ENCODE assay signal across 15 cellular contexts in the genomic region with DNA sequence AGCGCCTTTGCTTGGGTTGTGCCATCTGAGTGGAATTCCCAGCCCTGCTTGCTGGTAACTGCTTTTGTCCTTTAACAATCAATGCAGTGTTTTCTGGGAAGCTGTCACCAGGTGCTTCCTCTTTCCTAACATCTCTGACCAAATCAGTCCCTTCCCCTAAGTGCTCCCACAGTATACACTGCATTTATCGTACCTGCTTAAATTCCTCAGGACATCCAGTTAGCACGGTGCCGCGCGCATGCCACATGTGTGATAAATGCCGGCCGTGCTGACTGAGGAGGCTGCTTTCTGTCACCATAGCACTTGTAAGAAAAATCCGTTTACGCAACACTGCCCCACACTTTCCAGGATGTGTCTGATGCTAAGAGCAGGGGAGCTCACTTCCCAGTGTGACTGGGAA.
DNase-seq lines count a peak whose midpoint lies in the region; ATAC-seq and TF ChIP-seq lines count a peak whose summit lies in the region.
"Had no signal": no experiment of that assay in that cellular context is flagged by ENCODE, and none has a peak within 500 bp of the region (broad histone marks: within the 10 kb centered on the region; RNA-seq: fewer than 3 reads in every experiment).

No MANE protein-coding gene starts in this region.

- TF ChIP-seq POLR2A in breast epithelium (IDR thresholded peaks at IDR 0.05) (no peak), gastrocnemius medialis (IDR thresholded peaks at IDR 0.05) (no peak)

- H3K4me3 ChIP-seq in GM23338: no peak overlapping the region
- H3K4me3 ChIP-seq in breast epithelium: no peak overlapping the region
- H3K4me3 ChIP-seq in right atrium auricular region: no peak overlapping the region
- H3K4me3 ChIP-seq in gastrocnemius medialis: no peak overlapping the region
- H3K4me3 ChIP-seq: colonic mucosa had no signal

- H3K36me3 Mint-ChIP-seq in GM23338 (ENCODE audit: low read depth): peaks cover 42% of the 10 kb centered on the region; the same call in 2 of the 3 replicates

- TF ChIP-seq CTCF in GM23338 (conservative IDR thresholded peaks at IDR 0.05; ENCODE audit: low read depth in 2 of 2) (no peak), breast epithelium (IDR thresholded peaks at IDR 0.05) (no peak), right atrium auricular region (IDR thresholded peaks at IDR 0.05) (no peak), gastrocnemius medialis (IDR thresholded peaks at IDR 0.05 in 4 of 5, conservative IDR thresholded peaks at IDR 0.05 in 1 of 5) (no peak), GM13976 (IDR thresholded peaks at IDR 0.05; ENCODE audit: borderline replicate concordance, control extremely low read depth, extremely low read depth, insufficient read depth, missing control alignments) (no peak)

- H3K4me1 ChIP-seq in GM23338 (ENCODE audit: insufficient read depth): no peaks in the 10 kb centered on the region
- H3K4me1 ChIP-seq in breast epithelium: no peaks in the 10 kb centered on the region
- H3K4me1 ChIP-seq in right atrium auricular region: peaks cover 0 to 11% of the 10 kb centered on the region in 2 donors
- H3K4me1 ChIP-seq in gastrocnemius medialis: peaks cover 16 to 17% of the 10 kb centered on the region in 2 donors
- H3K4me1 ChIP-seq: colonic mucosa had no signal

- no peak overlapping the region for H3K4me3 Mint-ChIP-seq in GM23338
- H3K4me3 Mint-ChIP-seq: activated T-cell treated with anti-CD3 and anti-CD28 coated beads, Interleukin-2, amount 50 U/mL, for 4 hours; neural crest cell; stimulated activated naive CD8-positive, alpha-beta T cell treated with anti-CD3 and anti-CD28 coated beads, Interleukin-15, Interleukin-2, amounts not matched to agents 100 ng/mL and 50 ng/mL, for 24 hours had no signal

- intact Hi-C loops in breast epithelium (cut with DNase I; ENCODE audit: low total_unique reads) (no loop called here), gastrocnemius medialis (cut with DNase I; ENCODE audit: low total_unique reads) (loop anchor here (5.0 kb wide), 2 partner anchors 41 to 119 kb away; a partner anchor contains a TSS)

- DNase-seq in GM23338 (ENCODE audit: low spot score): no peak
- DNase-seq in breast epithelium (ENCODE audit: low spot score in 2 of 2): no peak
- no peak for DNase-seq in right atrium auricular region (ENCODE audit: low spot score)
- DNase-seq in gastrocnemius medialis: no peak
- no peak for DNase-seq in AML-193 (lab: John Stamatoyannopoulos, UW)
- no peak for DNase-seq in GM13976 (ENCODE audit: low spot score)
- DNase-seq in COLO668 (lab: John Stamatoyannopoulos, UW; ENCODE audit: unreplicated experiment): no peak
- DNase-seq: activated T-cell treated with anti-CD3 and anti-CD28 coated beads, Interleukin-2, amount 50 U/mL, for 4 hours; colonic mucosa; NCI-H446; small intestine had no signal

- no peaks in the 10 kb centered on the region for H3K79me2 ChIP-seq in GM23338 (replicated peaks; ENCODE audit: insufficient read depth)

- ATAC-seq in GM23338 (no peak), gastrocnemius medialis (peak in 1 of 2 donors; percentile 26), HG03175 (IDR thresholded peaks at IDR 0.05; ENCODE audit: unreplicated experiment) (no peak)
- ATAC-seq: activated T-cell treated with anti-CD3 and anti-CD28 coated beads, Interleukin-2, amount 50 U/mL, for 4 hours; esophagus mucosa had no signal

- H3K36me3 ChIP-seq in GM23338 (ENCODE audit: insufficient read depth): peaks cover 3% of the 10 kb centered on the region; the same call in 1 of the 2 replicates
- no peaks in the 10 kb centered on the region for H3K36me3 ChIP-seq in breast epithelium
- peaks cover 37% of the 10 kb centered on the region for H3K36me3 ChIP-seq in right atrium auricular region
- peaks cover 0 to 34% of the 10 kb centered on the region in 2 donors for H3K36me3 ChIP-seq in gastrocnemius medialis

- H4K20me1 ChIP-seq in GM23338 (replicated peaks; ENCODE audit: insufficient read depth): 0 out of 2 replicates have a peak, but pooled peaks cover 8% of the 10 kb centered on the region

- H3K27ac Mint-ChIP-seq in GM23338: no peak overlapping the region
- H3K27ac Mint-ChIP-seq: stimulated activated naive CD8-positive, alpha-beta T cell treated with anti-CD3 and anti-CD28 coated beads, Interleukin-15, Interleukin-2, amounts not matched to agents 100 ng/mL and 50 ng/mL, for 24 hours had no signal

- in situ Hi-C loops in gastrocnemius medialis (cut with MboI; ENCODE audit: low sequenced_read_pairs in 4 of 4): no loop called here
- in situ Hi-C loops in GM13976 (cut with MboI; ENCODE audit: low sequenced_read_pairs, unreplicated experiment): no loop called here

- H3F3A ChIP-seq in GM23338 (replicated peaks; ENCODE audit: low read depth): no peaks in the 10 kb centered on the region

- H3K9me3 ChIP-seq in breast epithelium (no peaks in the 10 kb centered on the region), right atrium auricular region (no peaks in the 10 kb centered on the region), gastrocnemius medialis (no peaks in the 10 kb centered on the region)
- H3K9me3 ChIP-seq: colonic mucosa had no signal

- H2AFZ ChIP-seq in GM23338: no peak overlapping the region

- H3K27me3 ChIP-seq in GM23338 (ENCODE audit: insufficient read depth) (no peaks in the 10 kb centered on the region), breast epithelium (no peaks in the 10 kb centered on the region), right atrium auricular region (no peaks in the 10 kb centered on the region), gastrocnemius medialis (no peaks in the 10 kb centered on the region)
- H3K27me3 ChIP-seq: colonic mucosa had no signal

- peaks cover 5% of the 10 kb centered on the region for H3K27me3 Mint-ChIP-seq in GM23338 (ENCODE audit: insufficient read depth, low read depth, poor library complexity)
- H3K27me3 Mint-ChIP-seq: stimulated activated naive CD8-positive, alpha-beta T cell treated with anti-CD3 and anti-CD28 coated beads, Interleukin-15, Interleukin-2, amounts not matched to agents 100 ng/mL and 50 ng/mL, for 24 hours had no signal

- H3K4me2 ChIP-seq in GM23338: no peak overlapping the region

- no peaks in the 10 kb centered on the region for H3K9me3 Mint-ChIP-seq in GM23338
- H3K9me3 Mint-ChIP-seq: activated T-cell treated with anti-CD3 and anti-CD28 coated beads, Interleukin-2, amount 50 U/mL, for 4 hours; neural crest cell; stimulated activated naive CD8-positive, alpha-beta T cell treated with anti-CD3 and anti-CD28 coated beads, Interleukin-15, Interleukin-2, amounts not matched to agents 100 ng/mL and 50 ng/mL, for 24 hours had no signal

- 0 out of 2 replicates have a peak overlapping the region, but pooled peaks have one; percentile 35 for H3K27ac ChIP-seq in GM23338 (ENCODE audit: low read depth)
- H3K27ac ChIP-seq in breast epithelium: peak overlapping the region; percentile 82 to 87
- H3K27ac ChIP-seq in right atrium auricular region: peak overlapping the region; percentile 9 to 68
- peak overlapping the region; percentile 73 to 94 (median 87) for H3K27ac ChIP-seq in gastrocnemius medialis
- H3K27ac ChIP-seq: colonic mucosa had no signal

- H3K4me1 Mint-ChIP-seq in GM23338: no peaks in the 10 kb centered on the region
- H3K4me1 Mint-ChIP-seq: neural crest cell had no signal

- no peaks in the 10 kb centered on the region for H3K9me2 ChIP-seq in GM23338 (ENCODE audit: insufficient read depth)

TF ChIP-seq in GM23338, 12 proteins besides CTCF, POLR2A, EP300 and RAD21:
- no peak for TF ChIP-seq ZNF331 (CRISPR knock-in tag; IDR thresholded peaks at IDR 0.05; ENCODE audit: low read depth)
- TF ChIP-seq, protein P1, sequence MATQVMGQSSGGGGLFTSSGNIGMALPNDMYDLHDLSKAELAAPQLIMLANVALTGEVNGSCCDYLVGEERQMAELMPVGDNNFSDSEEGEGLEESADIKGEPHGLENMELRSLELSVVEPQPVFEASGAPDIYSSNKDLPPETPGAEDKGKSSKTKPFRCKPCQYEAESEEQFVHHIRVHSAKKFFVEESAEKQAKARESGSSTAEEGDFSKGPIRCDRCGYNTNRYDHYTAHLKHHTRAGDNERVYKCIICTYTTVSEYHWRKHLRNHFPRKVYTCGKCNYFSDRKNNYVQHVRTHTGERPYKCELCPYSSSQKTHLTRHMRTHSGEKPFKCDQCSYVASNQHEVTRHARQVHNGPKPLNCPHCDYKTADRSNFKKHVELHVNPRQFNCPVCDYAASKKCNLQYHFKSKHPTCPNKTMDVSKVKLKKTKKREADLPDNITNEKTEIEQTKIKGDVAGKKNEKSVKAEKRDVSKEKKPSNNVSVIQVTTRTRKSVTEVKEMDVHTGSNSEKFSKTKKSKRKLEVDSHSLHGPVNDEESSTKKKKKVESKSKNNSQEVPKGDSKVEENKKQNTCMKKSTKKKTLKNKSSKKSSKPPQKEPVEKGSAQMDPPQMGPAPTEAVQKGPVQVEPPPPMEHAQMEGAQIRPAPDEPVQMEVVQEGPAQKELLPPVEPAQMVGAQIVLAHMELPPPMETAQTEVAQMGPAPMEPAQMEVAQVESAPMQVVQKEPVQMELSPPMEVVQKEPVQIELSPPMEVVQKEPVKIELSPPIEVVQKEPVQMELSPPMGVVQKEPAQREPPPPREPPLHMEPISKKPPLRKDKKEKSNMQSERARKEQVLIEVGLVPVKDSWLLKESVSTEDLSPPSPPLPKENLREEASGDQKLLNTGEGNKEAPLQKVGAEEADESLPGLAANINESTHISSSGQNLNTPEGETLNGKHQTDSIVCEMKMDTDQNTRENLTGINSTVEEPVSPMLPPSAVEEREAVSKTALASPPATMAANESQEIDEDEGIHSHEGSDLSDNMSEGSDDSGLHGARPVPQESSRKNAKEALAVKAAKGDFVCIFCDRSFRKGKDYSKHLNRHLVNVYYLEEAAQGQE (IDR thresholded peaks at IDR 0.05; ENCODE audit: unreplicated experiment): no peak
- TF ChIP-seq, protein P2, sequence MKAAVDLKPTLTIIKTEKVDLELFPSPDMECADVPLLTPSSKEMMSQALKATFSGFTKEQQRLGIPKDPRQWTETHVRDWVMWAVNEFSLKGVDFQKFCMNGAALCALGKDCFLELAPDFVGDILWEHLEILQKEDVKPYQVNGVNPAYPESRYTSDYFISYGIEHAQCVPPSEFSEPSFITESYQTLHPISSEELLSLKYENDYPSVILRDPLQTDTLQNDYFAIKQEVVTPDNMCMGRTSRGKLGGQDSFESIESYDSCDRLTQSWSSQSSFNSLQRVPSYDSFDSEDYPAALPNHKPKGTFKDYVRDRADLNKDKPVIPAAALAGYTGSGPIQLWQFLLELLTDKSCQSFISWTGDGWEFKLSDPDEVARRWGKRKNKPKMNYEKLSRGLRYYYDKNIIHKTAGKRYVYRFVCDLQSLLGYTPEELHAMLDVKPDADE (IDR thresholded peaks at IDR 0.05): no peak
- TF ChIP-seq STAT1 (IDR thresholded peaks at IDR 0.05; ENCODE audit: unreplicated experiment): no peak

Comparison
In these comparisons a context has a peak if more than half of its experiments do, and no peak if none do; other contexts are left out.
1. H3K27ac ChIP-seq: peak in every context shown above with its lines; median percentile 87 in gastrocnemius medialis; 84 in breast epithelium; 38 in right atrium auricular region; 35 in GM23338.